Comparison of ENCODE assay signal across 16 cellular contexts in the genomic region with DNA sequence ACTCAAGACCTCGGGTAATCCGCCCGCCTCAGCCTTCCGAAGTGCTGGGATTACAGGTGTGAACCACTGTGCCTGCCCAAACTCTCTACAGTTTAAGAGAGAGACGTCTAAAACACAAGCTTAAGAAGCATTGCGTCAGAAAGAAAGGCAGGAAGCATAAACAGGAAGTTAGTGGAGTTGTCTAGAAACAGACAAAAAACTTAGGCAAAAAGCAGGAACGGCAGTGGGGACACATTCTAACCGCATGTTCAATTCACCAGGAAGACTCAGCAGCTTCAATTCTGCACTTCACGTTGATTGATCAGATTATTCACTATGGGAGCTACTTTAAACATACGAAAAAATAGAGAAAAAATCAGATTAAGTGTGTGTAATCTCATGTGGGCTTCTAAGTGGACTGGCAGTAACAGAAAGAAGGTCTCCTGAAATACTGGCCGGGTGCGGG. TPM values are rescaled to one million over a fixed set of nuclear protein-coding genes. Genes with fewer than 3 reads are reported as not detected.
DNase-seq lines count a peak whose midpoint lies in the region; ATAC-seq and TF ChIP-seq lines count a peak whose summit lies in the region.
"Had no signal": no experiment of that assay in that cellular context is flagged by ENCODE, and none has a peak within 500 bp of the region (broad histone marks: within the 10 kb centered on the region; RNA-seq: fewer than 3 reads in every experiment).

No MANE protein-coding gene starts in this region.

- POLR2A ChIA-PET in activated naive CD8-positive, alpha-beta T cell treated with anti-CD3 and anti-CD28 coated beads, Interleukin-2, amount 10 ng/mL, durations not matched to agents 7 days and 5 days (lab: Charles Lee): no interaction called here

- H2AFZ ChIP-seq in mesenchymal stem cell (ENCODE audit: low read depth, low read length): no peak overlapping the region

- peak overlapping the region; percentile 70 for H3K27ac Mint-ChIP-seq in activated naive CD8-positive, alpha-beta T cell treated with anti-CD3 and anti-CD28 coated beads, Interleukin-2, amount 10 ng/mL, durations not matched to agents 7 days and 5 days
- H3K27ac Mint-ChIP-seq in T-helper 17 cell: no peak overlapping the region
- H3K27ac Mint-ChIP-seq: CD8-positive, alpha-beta T cell; naive B cell had no signal

- H3K23ac ChIP-seq in mesenchymal stem cell (ENCODE audit: low read length in 2 of 2): no peak overlapping the region

- H3K36me3 Mint-ChIP-seq in activated naive CD8-positive, alpha-beta T cell treated with anti-CD3 and anti-CD28 coated beads, Interleukin-2, amount 10 ng/mL, durations not matched to agents 7 days and 5 days: no peaks in the 10 kb centered on the region
- no peaks in the 10 kb centered on the region for H3K36me3 Mint-ChIP-seq in T-helper 17 cell (ENCODE audit: low read depth)
- H3K36me3 Mint-ChIP-seq: CD8-positive, alpha-beta T cell; naive B cell had no signal

- H3K4me1 Mint-ChIP-seq in activated naive CD8-positive, alpha-beta T cell treated with anti-CD3 and anti-CD28 coated beads, Interleukin-2, amount 10 ng/mL, durations not matched to agents 7 days and 5 days: peaks cover 6% of the 10 kb centered on the region
- H3K4me1 Mint-ChIP-seq in T-helper 17 cell: peaks cover 3% of the 10 kb centered on the region
- H3K4me1 Mint-ChIP-seq: naive B cell had no signal

- H3K79me1 ChIP-seq in mesenchymal stem cell (replicated peaks; ENCODE audit: low read length, poor library complexity, severe bottlenecking): no peaks in the 10 kb centered on the region

- H2BK15ac ChIP-seq in mesenchymal stem cell (ENCODE audit: low read depth, poor library complexity, severe bottlenecking): no peak overlapping the region

- no peak overlapping the region for H4K8ac ChIP-seq in mesenchymal stem cell (ENCODE audit: low read length)

- DNase-seq in GF-D8 (lab: John Stamatoyannopoulos, UW) (peak; percentile 81), NB4 (ENCODE audit: low read depth) (peak; percentile 89), mesenchymal stem cell (peak; percentile 36), T-helper 17 cell (no peak), ovary (no peak)
- DNase-seq in activated naive CD8-positive, alpha-beta T cell treated with anti-CD3 and anti-CD28 coated beads, Interleukin-2, amount 10 ng/mL, durations not matched to agents 7 days and 5 days: no peak
- DNase-seq: amniotic stem cell; CD8-positive, alpha-beta T cell; kidney; naive B cell; NCI-H2081 treated with DMSO at 0.1 percent for 48 hours; sigmoid colon had no signal

- no peak overlapping the region for H3K4me3 ChIP-seq in NB4 (ENCODE audit: low read depth, low read length)
- no peak overlapping the region for H3K4me3 ChIP-seq in mesenchymal stem cell (ENCODE audit: insufficient read depth in 1 of 2, low read depth in 1 of 2, low read length in 2 of 2)
- H3K4me3 ChIP-seq in ovary: no peak overlapping the region
- H3K4me3 ChIP-seq: gastroesophageal sphincter, sigmoid colon had no signal

- H3K36me3 ChIP-seq in mesenchymal stem cell (ENCODE audit: control insufficient read depth in 1 of 2, insufficient read depth in 2 of 2, low read depth in 1 of 2, low read length in 2 of 2): no peaks in the 10 kb centered on the region
- H3K36me3 ChIP-seq in ovary: no peaks in the 10 kb centered on the region
- H3K36me3 ChIP-seq: gastroesophageal sphincter, sigmoid colon had no signal

- peak; percentile 23 for TF ChIP-seq POLR2A in NB4 (IDR thresholded peaks at IDR 0.05; ENCODE audit: extremely low read depth, insufficient read length)
- TF ChIP-seq POLR2A in ovary (IDR thresholded peaks at IDR 0.05): no peak

- H4K91ac ChIP-seq in mesenchymal stem cell (ENCODE audit: low read length): no peak overlapping the region

- H3K27me3 ChIP-seq in mesenchymal stem cell (ENCODE audit: control insufficient read depth in 1 of 2, insufficient read depth in 1 of 2, low read length in 2 of 2): peaks cover 18 to 36% of the 10 kb centered on the region in 2 experiments
- no peaks in the 10 kb centered on the region for H3K27me3 ChIP-seq in ovary

- TF ChIP-seq EP300 in ovary (IDR thresholded peaks at IDR 0.05): no peak

- H3K27me3 Mint-ChIP-seq in activated naive CD8-positive, alpha-beta T cell treated with anti-CD3 and anti-CD28 coated beads, Interleukin-2, amount 10 ng/mL, durations not matched to agents 7 days and 5 days: peaks cover 20% of the 10 kb centered on the region
- H3K27me3 Mint-ChIP-seq in T-helper 17 cell: peaks cover 55% of the 10 kb centered on the region

- no peak overlapping the region for H3K18ac ChIP-seq in mesenchymal stem cell (ENCODE audit: low read depth in 1 of 2, low read length in 2 of 2)

- no peaks in the 10 kb centered on the region for H3K9me3 Mint-ChIP-seq in activated naive CD8-positive, alpha-beta T cell treated with anti-CD3 and anti-CD28 coated beads, Interleukin-2, amount 10 ng/mL, durations not matched to agents 7 days and 5 days
- H3K9me3 Mint-ChIP-seq: CD8-positive, alpha-beta T cell had no signal

- H3K27ac ChIP-seq in mesenchymal stem cell (ENCODE audit: low read length, poor library complexity, severe bottlenecking): no peak overlapping the region
- H3K27ac ChIP-seq in ovary: no peak overlapping the region
- H3K27ac ChIP-seq: gastroesophageal sphincter, sigmoid colon had no signal

- H3K9ac ChIP-seq in mesenchymal stem cell (ENCODE audit: low read length): no peak overlapping the region

- H3K4me1 ChIP-seq in mesenchymal stem cell (ENCODE audit: control insufficient read depth, insufficient read depth, low read depth, low read length): no peaks in the 10 kb centered on the region
- H3K4me1 ChIP-seq in ovary (ENCODE audit: insufficient read depth): no peaks in the 10 kb centered on the region
- H3K4me1 ChIP-seq: gastroesophageal sphincter, sigmoid colon had no signal

- TF ChIP-seq CTCF in NB4 (IDR thresholded peaks at IDR 0.05; ENCODE audit: low read depth, low read length) (no peak), ovary (IDR thresholded peaks at IDR 0.05) (no peak)

- H2AK5ac ChIP-seq in mesenchymal stem cell (ENCODE audit: low read length, severe bottlenecking): no peak overlapping the region

- no peaks in the 10 kb centered on the region for H3K9me3 ChIP-seq in mesenchymal stem cell (ENCODE audit: control insufficient read depth, low read length)
- no peaks in the 10 kb centered on the region for H3K9me3 ChIP-seq in T-helper 17 cell (ENCODE audit: control insufficient read depth, low read length, poor library complexity, severe bottlenecking)
- H3K9me3 ChIP-seq in ovary: no peaks in the 10 kb centered on the region
- H3K9me3 ChIP-seq: gastroesophageal sphincter, sigmoid colon had no signal

- intact Hi-C loops in ovary (cut with DNase I): no loop called here

- 76% methylated on average over 12 of the region's 12 CpGs for whole genome bisulfite sequencing in mesenchymal stem cell
- 62 to 73% (median 65%) methylated on average over 12 of the region's 12 CpGs for WGBS in ovary, 3 donors

- no peak overlapping the region for H2BK12ac ChIP-seq in mesenchymal stem cell (ENCODE audit: low read length in 2 of 2)

- no peak overlapping the region for H2BK5ac ChIP-seq in mesenchymal stem cell (ENCODE audit: low read depth, low read length, poor library complexity, severe bottlenecking)

- no peak overlapping the region for H3K4me2 ChIP-seq in mesenchymal stem cell (ENCODE audit: low read length, poor library complexity, severe bottlenecking)

- no peak overlapping the region for H2BK120ac ChIP-seq in mesenchymal stem cell (ENCODE audit: low read depth, low read length)

- no peak for ATAC-seq in activated naive CD8-positive, alpha-beta T cell treated with anti-CD3 and anti-CD28 coated beads, Interleukin-2, amount 10 ng/mL, durations not matched to agents 7 days and 5 days (ENCODE audit: low read depth)
- no peak for ATAC-seq in HG02938 (IDR thresholded peaks at IDR 0.05; ENCODE audit: unreplicated experiment)
- no peak for ATAC-seq in T-helper 17 cell
- ATAC-seq in GM19455 (IDR thresholded peaks at IDR 0.05; ENCODE audit: unreplicated experiment): no peak
- ATAC-seq: CD8-positive, alpha-beta T cell; gastroesophageal sphincter had no signal

- H3K14ac ChIP-seq in mesenchymal stem cell (ENCODE audit: low read length in 2 of 2): no peak overlapping the region

- H3K4ac ChIP-seq in mesenchymal stem cell (ENCODE audit: low read depth in 1 of 2, low read length in 2 of 2): no peak overlapping the region

- no peak overlapping the region for H3K4me3 Mint-ChIP-seq in activated naive CD8-positive, alpha-beta T cell treated with anti-CD3 and anti-CD28 coated beads, Interleukin-2, amount 10 ng/mL, durations not matched to agents 7 days and 5 days
- no peak overlapping the region for H3K4me3 Mint-ChIP-seq in T-helper 17 cell
- H3K4me3 Mint-ChIP-seq: CD8-positive, alpha-beta T cell; naive B cell had no signal

RNA-seq across cellular contexts. Expression of a gene that starts 7.4 kb away (rescaled TPM):
- total RNA-seq in activated naive CD8-positive, alpha-beta T cell treated with anti-CD3 and anti-CD28 coated beads, Interleukin-2, amount 10 ng/mL, durations not matched to agents 7 days and 5 days: not detected
- 0.14 TPM for polyA plus RNA-seq in mesenchymal stem cell (2013, experiment 1 of 2)
- 0.26 TPM for polyA plus RNA-seq in mesenchymal stem cell (2013, experiment 2 of 2)
- total RNA-seq in T-helper 17 cell (not detected), ovary (1 to 10 TPM in 1 of 7 donors, under 1 TPM in 5, not detected in 1; 0.10 to 8.0 (median 0.67) TPM)
- under 1 TPM; 0.05 to 0.18 TPM for polyA plus RNA-seq in ovary
- total RNA-seq: activated CD8-positive, alpha-beta memory T cell treated with anti-CD3 and anti-CD28 coated beads for 36 hours; CD8-positive, alpha-beta T cell; kidney had no signal

RNA-seq across cellular contexts. Expression of a gene that starts 22.9 kb away (rescaled TPM):
- total RNA-seq in activated naive CD8-positive, alpha-beta T cell treated with anti-CD3 and anti-CD28 coated beads, Interleukin-2, amount 10 ng/mL, durations not matched to agents 7 days and 5 days: not detected
- polyA plus RNA-seq in mesenchymal stem cell (2013, experiment 1 of 2): not detected
- polyA plus RNA-seq in mesenchymal stem cell (2013, experiment 2 of 2): not detected
- total RNA-seq in T-helper 17 cell: under 1 TPM in 1 of 2 donors, not detected in 1; 0.17 TPM
- under 1 TPM in 2 of 7 donors, not detected in 5; 0.33 to 0.40 TPM for total RNA-seq in ovary
- polyA plus RNA-seq in ovary: under 1 TPM in 1 of 2 donors, not detected in 1; 0.13 TPM
- total RNA-seq: activated CD8-positive, alpha-beta memory T cell treated with anti-CD3 and anti-CD28 coated beads for 36 hours; sigmoid colon had no signal

RNA-seq across cellular contexts. Expression of a gene that starts 54.0 kb away (rescaled TPM):
- total RNA-seq in activated naive CD8-positive, alpha-beta T cell treated with anti-CD3 and anti-CD28 coated beads, Interleukin-2, amount 10 ng/mL, durations not matched to agents 7 days and 5 days: 10 to 100 TPM; 24.3 to 24.4 TPM
- 0.99 TPM for polyA plus RNA-seq in mesenchymal stem cell (2013, experiment 1 of 2)
- 0.74 TPM for polyA plus RNA-seq in mesenchymal stem cell (2013, experiment 2 of 2)
- total RNA-seq in T-helper 17 cell (10 to 100 TPM; 26.0 to 33.5 TPM), ovary (10 to 100 TPM in 1 of 7 donors, 1 to 10 TPM in 6; 3.4 to 16.1 (median 5.9) TPM)
- 1 to 10 TPM; 3.6 to 5.3 TPM for polyA plus RNA-seq in ovary

Comparison
In these comparisons a context has a peak if more than half of its experiments do, and no peak if none do; other contexts are left out.
1. DNase-seq: peak in GF-D8 (single experiment), NB4 (single experiment) and mesenchymal stem cell (single experiment); none in activated naive CD8-positive, alpha-beta T cell treated with anti-CD3 and anti-CD28 coated beads, Interleukin-2, amount 10 ng/mL, durations not matched to agents 7 days and 5 days (single experiment), T-helper 17 cell (0 of 3) and ovary (0 of 5).